In the genomic region with DNA sequence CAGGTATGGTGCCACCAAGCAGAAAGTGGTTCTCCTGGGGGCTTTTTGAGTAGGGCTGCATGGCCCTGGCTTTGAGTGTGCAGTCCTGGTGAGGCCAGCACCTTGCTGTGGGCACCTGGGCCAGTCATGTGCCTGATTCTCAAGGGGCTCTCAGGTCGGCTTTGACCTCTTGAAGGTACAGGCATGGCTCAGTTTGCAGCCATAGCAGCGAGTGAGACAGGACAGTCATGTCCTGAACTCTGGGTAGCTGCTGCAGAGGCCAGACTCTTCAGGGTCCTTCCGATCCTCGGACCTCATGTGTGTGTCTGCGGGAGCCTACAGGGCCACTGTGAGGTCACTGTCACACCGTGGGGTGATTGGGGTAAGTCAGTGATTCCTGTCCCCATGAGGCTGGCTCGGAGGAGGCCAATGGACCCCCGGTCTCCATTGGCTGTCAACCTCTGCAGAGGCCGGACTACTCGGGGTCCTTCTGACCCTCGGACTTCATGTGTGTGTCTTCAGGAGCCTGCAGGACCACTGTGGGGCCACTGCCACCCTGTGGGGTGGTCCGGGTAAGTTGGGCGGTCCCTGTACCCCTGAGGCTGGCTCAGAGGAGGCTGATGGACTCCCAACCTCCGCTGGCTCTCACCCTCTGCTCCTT, we compare ENCODE assay signal across 30 cellular contexts.
"Had no signal": no experiment of that assay in that cellular context is flagged by ENCODE, and none has a peak within 500 bp of the region (broad histone marks: within the 10 kb centered on the region; RNA-seq: fewer than 3 reads in every experiment).

No MANE protein-coding gene starts in this region.

- H3K27me3 ChIP-seq: Peyer's patch had no signal

- H3K4me3 Mint-ChIP-seq: activated B cell treated with CpG ODN at 0.5 μM for 24 hours; activated CD8-positive, alpha-beta T cell treated with anti-CD3 and anti-CD28 coated beads for 36 hours; activated naive CD4-positive, alpha-beta T cell treated with anti-CD3 and anti-CD28 coated beads for 36 hours; activated T-cell treated with anti-CD3 and anti-CD28 coated beads, Interleukin-2, amount 50 U/mL, for 24 hours; brain had no signal

- H3K27ac ChIP-seq: adrenal gland, KMS-11, Peyer's patch, VCaP had no signal

- H3K27ac Mint-ChIP-seq: activated B cell treated with CpG ODN at 0.5 μM for 24 hours; activated CD8-positive, alpha-beta T cell treated with anti-CD3 and anti-CD28 coated beads for 36 hours; activated naive CD4-positive, alpha-beta T cell treated with anti-CD3 and anti-CD28 coated beads for 36 hours; activated naive CD4-positive, alpha-beta T cell treated with anti-CD3 and anti-CD28 coated beads, Interleukin-2, amount 50 U/mL, for 72 hours; activated T-cell treated with anti-CD3 and anti-CD28 coated beads, Interleukin-2, amount 50 U/mL, for 24 hours; activated T-helper 2 cell treated with anti-CD3 and anti-CD28 coated beads, Interferon-gamma antibody, Interleukin-2, Interleukin-4, amounts not matched to agents 10 μg/mL and 5 μg/mL and 100 μg/mL, durations not matched to agents 14 hours and 24 hours and 36 hours; brain had no signal

- DNase-seq: activated B cell treated with CpG ODN at 0.5 μM for 24 hours; activated CD4-positive, alpha-beta T cell treated with anti-CD3 and anti-CD28 coated beads for 1 hour; activated CD4-positive, alpha-beta T cell treated with anti-CD3 and anti-CD28 coated beads for 48 hours; activated CD8-positive, alpha-beta T cell treated with anti-CD3 and anti-CD28 coated beads for 36 hours; activated gamma-delta T cell treated with Interleukin-2 at 50 U/mL for 16 hours; activated naive CD4-positive, alpha-beta T cell treated with anti-CD3 and anti-CD28 coated beads for 36 hours; activated T-cell treated with anti-CD3 and anti-CD28 coated beads, Interleukin-2, amount 50 U/mL, for 24 hours; adrenal gland; central memory CD4-positive, alpha-beta T cell; MM.1S; MV-4-11; NCI-H1092; NCI-H1436 treated with DMSO at 0.1 percent for 48 hours; NCI-H1694 treated with DMSO at 0.1 percent for 48 hours; NCI-H2029; NCI-H345; NCI-H524 treated with DMSO at 0.1 percent for 48 hours; PC-3; RPMI8226; SW 1271; T-helper 1 cell; T-helper 2 cell; T-helper 9 cell had no signal

- H3K36me3 ChIP-seq: adrenal gland, Peyer's patch had no signal

- H3K9ac ChIP-seq: KMS-11 had no signal

- H3K4me2 ChIP-seq: KMS-11 had no signal

- H3K4me1 ChIP-seq: adrenal gland, Peyer's patch had no signal

- H3K36me3 Mint-ChIP-seq: brain had no signal

- H3K9me3 ChIP-seq: adrenal gland, Peyer's patch had no signal

- ATAC-seq: activated CD8-positive, alpha-beta T cell treated with anti-CD3 and anti-CD28 coated beads for 36 hours; activated naive CD4-positive, alpha-beta T cell treated with anti-CD3 and anti-CD28 coated beads, Interleukin-2, amount 50 U/mL, for 72 hours; PC-3; Right ventricle myocardium inferior had no signal

- H3K4me3 ChIP-seq: adrenal gland, Peyer's patch had no signal
